In genomic region chr17:6468051-6468790, GRCh38 we compare ENCODE assay signal across 36 cellular contexts. TPM values are rescaled to one million over a fixed set of nuclear protein-coding genes. Genes with fewer than 3 reads are reported as not detected.
"Had no signal": no experiment of that assay in that cellular context is flagged by ENCODE, and none has a peak within 500 bp of the region (broad histone marks: within the 10 kb centered on the region; RNA-seq: fewer than 3 reads in every experiment).

No MANE protein-coding gene starts in this region.

- H3K36me3 ChIP-seq: adrenal gland, Peyer's patch had no signal

- H3K27me3 ChIP-seq: adrenal gland, Peyer's patch had no signal

- DNase-seq: activated B cell treated with CpG ODN at 0.5 μM for 24 hours; activated CD4-positive, alpha-beta memory T cell treated with anti-CD3 and anti-CD28 coated beads for 36 hours; activated CD4-positive, alpha-beta T cell treated with anti-CD3 and anti-CD28 coated beads for 4 hours; activated CD4-positive, alpha-beta T cell treated with anti-CD3 and anti-CD28 coated beads, Interleukin-2, amount 50 U/mL, for 1 hour; activated CD4-positive, CD25-positive, alpha-beta regulatory T cell treated with anti-CD3 and anti-CD28 coated beads, Interleukin-2, amount 50 U/mL, for 72 hours; activated CD8-positive, alpha-beta memory T cell treated with anti-CD3 and anti-CD28 coated beads, Interleukin-2, amount 50 U/mL, for 4 hours; activated gamma-delta T cell treated with Interleukin-2 at 50 U/mL for 16 hours; activated naive CD4-positive, alpha-beta T cell treated with anti-CD3 and anti-CD28 coated beads for 36 hours; activated T-cell treated with anti-CD3 and anti-CD28 coated beads for 4 hours; activated T-cell treated with anti-CD3 and anti-CD28 coated beads, Interleukin-2, amount 50 U/mL, for 4 hours; adrenal gland; Karpas-422; KBM-7; NCI-H1105; NCI-H1417 treated with DMSO at 0.1 percent for 48 hours; NCI-H1930; NCI-H2081 treated with DMSO at 0.1 percent for 48 hours; NCI-H345; NCI-H526; NCI-H748 treated with DMSO at 0.1 percent for 48 hours; NK-92 treated with Interleukin-12 subunit alpha and Interleukin-12 subunit beta, amount 100 ng/mL, for 24 hours; PC-3; Peyer's patch; RPMI8226; SW 1271; T-helper 1 cell; T-helper 2 cell; T-helper 9 cell had no signal

- H3K9me3 ChIP-seq: adrenal gland, Peyer's patch had no signal

- H3K4me3 ChIP-seq: adrenal gland, Peyer's patch had no signal

- H3K36me3 Mint-ChIP-seq: activated CD4-positive, alpha-beta memory T cell treated with anti-CD3 and anti-CD28 coated beads for 36 hours; activated naive CD4-positive, alpha-beta T cell treated with anti-CD3 and anti-CD28 coated beads, Interleukin-2, amount 50 U/mL, for 72 hours had no signal

- ATAC-seq: activated naive CD4-positive, alpha-beta T cell treated with anti-CD3 and anti-CD28 coated beads, Interleukin-2, amount 50 U/mL, for 72 hours; activated T-cell treated with anti-CD3 and anti-CD28 coated beads, Interleukin-2, amount 50 U/mL, for 4 hours; PC-3; Right ventricle myocardium inferior had no signal

- H3K27ac Mint-ChIP-seq: activated B cell treated with CpG ODN at 0.5 μM for 24 hours; activated CD4-positive, alpha-beta memory T cell treated with anti-CD3 and anti-CD28 coated beads for 36 hours; activated naive CD4-positive, alpha-beta T cell treated with anti-CD3 and anti-CD28 coated beads for 36 hours; activated naive CD4-positive, alpha-beta T cell treated with anti-CD3 and anti-CD28 coated beads, Interleukin-2, amount 50 U/mL, for 72 hours; activated T-helper 1 cell treated with anti-CD3 and anti-CD28 coated beads, Interleukin-12 subunit alpha, Interleukin-12 subunit beta, Interleukin-2, Interleukin-4 antibody, amounts not matched to agents 30 ng/mL and 10 ng/mL and 1 ng/mL, durations not matched to agents 14 hours and 24 hours and 36 hours; brain had no signal

- H3K9me3 Mint-ChIP-seq: activated CD4-positive, alpha-beta memory T cell treated with anti-CD3 and anti-CD28 coated beads for 36 hours; activated naive CD4-positive, alpha-beta T cell treated with anti-CD3 and anti-CD28 coated beads for 36 hours; activated naive CD4-positive, alpha-beta T cell treated with anti-CD3 and anti-CD28 coated beads, Interleukin-2, amount 50 U/mL, for 72 hours; activated T-cell treated with anti-CD3 and anti-CD28 coated beads, Interleukin-2, amount 50 U/mL, for 4 hours; activated T-helper 1 cell treated with anti-CD3 and anti-CD28 coated beads, Interleukin-12 subunit alpha, Interleukin-12 subunit beta, Interleukin-2, Interleukin-4 antibody, amounts not matched to agents 30 ng/mL and 10 ng/mL and 1 ng/mL, durations not matched to agents 14 hours and 24 hours and 36 hours had no signal

- H3K4me3 Mint-ChIP-seq: activated B cell treated with CpG ODN at 0.5 μM for 24 hours; activated CD4-positive, alpha-beta memory T cell treated with anti-CD3 and anti-CD28 coated beads for 36 hours; activated naive CD4-positive, alpha-beta T cell treated with anti-CD3 and anti-CD28 coated beads for 36 hours; activated T-cell treated with anti-CD3 and anti-CD28 coated beads, Interleukin-2, amount 50 U/mL, for 4 hours; activated T-helper 1 cell treated with anti-CD3 and anti-CD28 coated beads, Interleukin-12 subunit alpha, Interleukin-12 subunit beta, Interleukin-2, Interleukin-4 antibody, amounts not matched to agents 30 ng/mL and 10 ng/mL and 1 ng/mL, durations not matched to agents 14 hours and 24 hours and 36 hours; brain had no signal

- H3K27ac ChIP-seq: adrenal gland, Peyer's patch, VCaP had no signal

- H3K4me1 ChIP-seq: Peyer's patch had no signal

RNA-seq across cellular contexts. Expression of gene AIPL1, which starts 33.3 kb away (rescaled TPM):
- total RNA-seq: activated B cell treated with CpG ODN at 0.5 μM for 24 hours; activated CD4-positive, alpha-beta memory T cell treated with anti-CD3 and anti-CD28 coated beads for 36 hours; activated naive CD4-positive, alpha-beta T cell treated with anti-CD3 and anti-CD28 coated beads for 36 hours; activated naive CD4-positive, alpha-beta T cell treated with anti-CD3 and anti-CD28 coated beads, Interleukin-2, amount 50 U/mL, for 72 hours; activated T-cell treated with anti-CD3 and anti-CD28 coated beads, Interleukin-2, amount 50 U/mL, for 4 hours; activated T-helper 1 cell treated with anti-CD3 and anti-CD28 coated beads, Interleukin-12 subunit alpha, Interleukin-12 subunit beta, Interleukin-2, Interleukin-4 antibody, amounts not matched to agents 30 ng/mL and 10 ng/mL and 1 ng/mL, durations not matched to agents 14 hours and 24 hours and 36 hours; adrenal gland; bronchial epithelial cell; MCF 10A; NCI-H460; PC-3; Peyer's patch; Right ventricle myocardium inferior had no signal
